24 cellular contexts compared by ENCODE assay signal in genomic region chr3:20773320-20773984, GRCh38.
DNase-seq lines count a peak whose midpoint lies in the region; ATAC-seq, FAIRE-seq and TF ChIP-seq lines count a peak whose summit lies in the region.
"Had no signal": no experiment of that assay in that cellular context is flagged by ENCODE, and none has a peak within 500 bp of the region (broad histone marks: within the 10 kb centered on the region; RNA-seq: fewer than 3 reads in every experiment).

No MANE protein-coding gene starts in this region.

- H3K4me3 ChIP-seq in pancreas = no peak overlapping the region
- H3K4me3 ChIP-seq: Peyer's patch had no signal

- intact Hi-C loops in pancreas (cut with DNase I) = no loop called here

- ATAC-seq in pancreas (peak; percentile 59 to 67 (median 62)), GM18517 (IDR thresholded peaks at IDR 0.05; ENCODE audit: unreplicated experiment) (no peak)
- no peak for ATAC-seq in activated naive CD4-positive, alpha-beta T cell treated with anti-CD3 and anti-CD28 coated beads, Interleukin-2, amount 50 U/mL, for 72 hours
- ATAC-seq: CD8-positive, alpha-beta T cell; SK-N-SH treated with all-trans-retinoic acid at 6 μM for 48 hours had no signal

- no peaks in the 10 kb centered on the region for H3K36me3 ChIP-seq in pancreas
- H3K36me3 ChIP-seq: Peyer's patch had no signal

- DNase-seq in DMS53 (lab: John Stamatoyannopoulos, UW) = peak; percentile 42
- DNase-seq in DMS53 treated with DMSO at 0.1 percent for 48 hours (lab: John Stamatoyannopoulos, UW; ENCODE audit: unreplicated experiment) = no peak
- peak; percentile 68 for DNase-seq in NCI-H510A treated with DMSO at 0.1 percent for 48 hours (lab: John Stamatoyannopoulos, UW)
- DNase-seq in kidney tubule cell (ENCODE audit: low spot score) = peak; percentile 56
- no peak for DNase-seq in pancreas
- DNase-seq in activated naive CD4-positive, alpha-beta T cell treated with anti-CD3 and anti-CD28 coated beads, Interleukin-2, amount 50 U/mL, for 72 hours (ENCODE audit: low spot score in 2 of 2) = no peak
- DNase-seq in cerebellar cortex (ENCODE audit: low spot score) = no peak
- DNase-seq: 8988T; AML-193; C1 segment of cervical spinal cord; CD8-positive, alpha-beta T cell; DMS79; KBM-7; MM.1S; NCI-H1048; NCI-H1417 treated with DMSO at 0.1 percent for 48 hours; NCI-H187; NCI-H2227 treated with DMSO at 0.1 percent for 48 hours; NCI-H524 treated with DMSO at 0.1 percent for 48 hours; Peyer's patch had no signal

- no peak overlapping the region for H3K27ac Mint-ChIP-seq in activated naive CD4-positive, alpha-beta T cell treated with anti-CD3 and anti-CD28 coated beads, Interleukin-2, amount 50 U/mL, for 72 hours
- H3K27ac Mint-ChIP-seq: CD8-positive, alpha-beta T cell had no signal

- no peak for TF ChIP-seq CTCF in pancreas (IDR thresholded peaks at IDR 0.05)

- peaks cover 6 to 7% of the 10 kb centered on the region in 2 donors for H3K36me3 Mint-ChIP-seq in activated naive CD4-positive, alpha-beta T cell treated with anti-CD3 and anti-CD28 coated beads, Interleukin-2, amount 50 U/mL, for 72 hours
- H3K36me3 Mint-ChIP-seq: CD8-positive, alpha-beta T cell had no signal

- H3K9me3 Mint-ChIP-seq in activated naive CD4-positive, alpha-beta T cell treated with anti-CD3 and anti-CD28 coated beads, Interleukin-2, amount 50 U/mL, for 72 hours = peaks cover 18 to 23% of the 10 kb centered on the region in 2 donors

- no peaks in the 10 kb centered on the region for H3K27me3 ChIP-seq in pancreas
- H3K27me3 ChIP-seq: Peyer's patch had no signal

- WGBS in pancreas, 2 donors = 42 to 44% methylated on average over 5 of the region's 5 CpGs

- no peak for FAIRE-seq in pancreas (lab: Jason Lieb, UNC)
- FAIRE-seq: D721Med, H54 had no signal

- H3K27ac ChIP-seq in pancreas = no peak overlapping the region
- H3K27ac ChIP-seq: Peyer's patch had no signal

- no peaks in the 10 kb centered on the region for H3K9me3 ChIP-seq in pancreas
- H3K9me3 ChIP-seq: Peyer's patch had no signal

- H3K4me1 ChIP-seq in pancreas = peaks cover 0 to 7% (median 0%) of the 10 kb centered on the region in 3 donors
- H3K4me1 ChIP-seq: Peyer's patch had no signal

Comparison
In these comparisons a context has a peak if more than half of its experiments do, and no peak if none do; other contexts are left out.
1. DNase-seq: peak in DMS53 (single experiment), NCI-H510A treated with DMSO at 0.1 percent for 48 hours (single experiment) and kidney tubule cell (single experiment); none in DMS53 treated with DMSO at 0.1 percent for 48 hours (single experiment), pancreas (0 of 6), activated naive CD4-positive, alpha-beta T cell treated with anti-CD3 and anti-CD28 coated beads, Interleukin-2, amount 50 U/mL, for 72 hours (0 of 2) and cerebellar cortex (single experiment).
2. ATAC-seq: peak in pancreas (4 of 4); none in activated naive CD4-positive, alpha-beta T cell treated with anti-CD3 and anti-CD28 coated beads, Interleukin-2, amount 50 U/mL, for 72 hours (0 of 2) and GM18517 (single experiment).